Comparison of ENCODE assay signal across 26 cellular contexts in genomic region chr1:118927421-118927820, GRCh38.
"Had no signal": no experiment of that assay in that cellular context is flagged by ENCODE, and none has a peak within 500 bp of the region (broad histone marks: within the 10 kb centered on the region; RNA-seq: fewer than 3 reads in every experiment).

No MANE protein-coding gene starts in this region.

- H3K36me3 ChIP-seq: breast epithelium had no signal

- H3K9me3 ChIP-seq: breast epithelium had no signal

- H3K4me3 Mint-ChIP-seq: activated B cell treated with CpG ODN at 0.5 μM for 24 hours; activated CD4-positive, alpha-beta T cell treated with anti-CD3 and anti-CD28 coated beads, Interleukin-2, amount 10 ng/mL, durations not matched to agents 24 days and 14 days; activated CD8-positive, alpha-beta memory T cell treated with anti-CD3 and anti-CD28 coated beads, Interleukin-2, amount 10 ng/mL, durations not matched to agents 7 days and 5 days; activated naive CD4-positive, alpha-beta T cell treated with anti-CD3 and anti-CD28 coated beads, Interleukin-2, amount 50 U/mL, for 24 hours; activated T-cell treated with anti-CD3 and anti-CD28 coated beads, Interleukin-2, amount 50 U/mL, for 24 hours; activated T-helper 1 cell treated with anti-CD3 and anti-CD28 coated beads, Interleukin-12 subunit alpha, Interleukin-12 subunit beta, Interleukin-2, Interleukin-4 antibody, amounts not matched to agents 30 ng/mL and 10 ng/mL and 1 ng/mL, durations not matched to agents 14 hours and 24 hours and 36 hours; T-cell had no signal

- H3K27me3 ChIP-seq: breast epithelium had no signal

- H3K27ac Mint-ChIP-seq: activated B cell treated with CpG ODN at 0.5 μM for 24 hours; activated CD4-positive, alpha-beta T cell treated with anti-CD3 and anti-CD28 coated beads, Interleukin-2, amount 10 ng/mL, durations not matched to agents 24 days and 14 days; activated CD8-positive, alpha-beta memory T cell treated with anti-CD3 and anti-CD28 coated beads, Interleukin-2, amount 10 ng/mL, durations not matched to agents 7 days and 5 days; activated naive CD4-positive, alpha-beta T cell treated with anti-CD3 and anti-CD28 coated beads, Interleukin-2, amount 50 U/mL, for 24 hours; activated T-cell treated with anti-CD3 and anti-CD28 coated beads, Interleukin-2, amount 50 U/mL, for 24 hours; activated T-helper 1 cell treated with anti-CD3 and anti-CD28 coated beads, Interleukin-12 subunit alpha, Interleukin-12 subunit beta, Interleukin-2, Interleukin-4 antibody, amounts not matched to agents 30 ng/mL and 10 ng/mL and 1 ng/mL, durations not matched to agents 14 hours and 24 hours and 36 hours; T-cell had no signal

- H3K36me3 Mint-ChIP-seq: activated CD8-positive, alpha-beta memory T cell treated with anti-CD3 and anti-CD28 coated beads, Interleukin-2, amount 10 ng/mL, durations not matched to agents 7 days and 5 days; activated naive CD4-positive, alpha-beta T cell treated with anti-CD3 and anti-CD28 coated beads, Interleukin-2, amount 50 U/mL, for 24 hours; T-cell had no signal

- H3K4me3 ChIP-seq: breast epithelium, SK-N-MC had no signal

- DNase-seq: activated B cell treated with CpG ODN at 0.5 μM for 24 hours; activated CD4-positive, alpha-beta T cell treated with anti-CD3 and anti-CD28 coated beads for 1 hour; activated CD4-positive, alpha-beta T cell treated with anti-CD3 and anti-CD28 coated beads, Interleukin-2, amount 10 ng/mL, durations not matched to agents 24 days and 14 days; activated CD4-positive, alpha-beta T cell treated with anti-CD3 and anti-CD28 coated beads, Interleukin-2, amount 50 U/mL, for 48 hours; activated CD8-positive, alpha-beta memory T cell treated with anti-CD3 and anti-CD28 coated beads, Interleukin-2, amount 10 ng/mL, durations not matched to agents 7 days and 5 days; activated effector memory CD4-positive, alpha-beta T cell treated with Interleukin-2 at 50 U/mL for 16 hours; activated naive CD4-positive, alpha-beta T cell; activated T-cell treated with anti-CD3 and anti-CD28 coated beads, Interleukin-2, amount 50 U/mL, for 24 hours; aorta; central memory CD4-positive, alpha-beta T cell; NCI-H1092 treated with DMSO at 0.1 percent for 48 hours; NCI-H1417 treated with DMSO at 0.1 percent for 48 hours; NCI-H1694; NCI-H2029; NCI-H2107; NCI-H446 treated with DMSO at 0.1 percent for 48 hours; NCI-H524 treated with DMSO at 0.1 percent for 48 hours; NCI-H748 treated with DMSO at 0.1 percent for 48 hours; RPMI8226; T-cell; T-helper 2 cell; T1000 had no signal

- H3K4me1 Mint-ChIP-seq: activated CD4-positive, alpha-beta T cell treated with anti-CD3 and anti-CD28 coated beads, Interleukin-2, amount 10 ng/mL, durations not matched to agents 24 days and 14 days; activated CD8-positive, alpha-beta memory T cell treated with anti-CD3 and anti-CD28 coated beads, Interleukin-2, amount 10 ng/mL, durations not matched to agents 7 days and 5 days; activated naive CD4-positive, alpha-beta T cell treated with anti-CD3 and anti-CD28 coated beads, Interleukin-2, amount 50 U/mL, for 24 hours; T-cell had no signal

- H3K27me3 Mint-ChIP-seq: activated CD4-positive, alpha-beta T cell treated with anti-CD3 and anti-CD28 coated beads, Interleukin-2, amount 10 ng/mL, durations not matched to agents 24 days and 14 days; activated CD8-positive, alpha-beta memory T cell treated with anti-CD3 and anti-CD28 coated beads, Interleukin-2, amount 10 ng/mL, durations not matched to agents 7 days and 5 days had no signal

- H3K4me1 ChIP-seq: breast epithelium had no signal

- H3K9me3 Mint-ChIP-seq: activated CD4-positive, alpha-beta T cell treated with anti-CD3 and anti-CD28 coated beads, Interleukin-2, amount 10 ng/mL, durations not matched to agents 24 days and 14 days; activated T-helper 1 cell treated with anti-CD3 and anti-CD28 coated beads, Interleukin-12 subunit alpha, Interleukin-12 subunit beta, Interleukin-2, Interleukin-4 antibody, amounts not matched to agents 30 ng/mL and 10 ng/mL and 1 ng/mL, durations not matched to agents 14 hours and 24 hours and 36 hours had no signal

- H3K27ac ChIP-seq: breast epithelium, SK-N-MC had no signal
